Comparison of ENCODE assay signal across 13 cellular contexts in genomic region chr1:230781596-230781995, GRCh38. TPM values are rescaled to one million over a fixed set of nuclear protein-coding genes. Genes with fewer than 3 reads are reported as not detected.
A peak's percentile ranks its signal among the peaks of the same experiment; 100 is the strongest.
DNase-seq lines count a peak whose midpoint lies in the region; ATAC-seq and TF ChIP-seq lines count a peak whose summit lies in the region.
"Had no signal": no experiment of that assay in that cellular context is flagged by ENCODE, and none has a peak within 500 bp of the region (broad histone marks: within the 10 kb centered on the region; RNA-seq: fewer than 3 reads in every experiment).

No MANE protein-coding gene starts in this region.

- no peak for TF ChIP-seq POLR2A in GM18505 (IDR thresholded peaks at IDR 0.05; ENCODE audit: borderline replicate concordance, extremely low read depth, insufficient read depth, insufficient read length)

- H3K4me3 ChIP-seq in fibroblast of mammary gland (ENCODE audit: control insufficient read depth, low read depth, low read length), result no peak overlapping the region

- no peak for TF ChIP-seq CTCF in GM20000 (IDR thresholded peaks at IDR 0.05; ENCODE audit: extremely low read depth, missing control alignments)
- TF ChIP-seq CTCF in fibroblast of mammary gland (conservative IDR thresholded peaks at IDR 0.05; ENCODE audit: control insufficient read depth, insufficient read depth, low read depth, low read length), result no peak

- DNase-seq in GM20000 (ENCODE audit: low spot score), result peak; percentile 59
- peak; percentile 22 for DNase-seq in fibroblast of mammary gland (ENCODE audit: low read depth)
- no peak for DNase-seq in dermis blood vessel endothelial cell
- no peak for DNase-seq in activated CD8-positive, alpha-beta memory T cell treated with anti-CD3 and anti-CD28 coated beads, Interleukin-2, amount 50 U/mL, for 4 hours
- no peak for DNase-seq in cerebellar cortex (ENCODE audit: low spot score)
- DNase-seq: activated naive CD8-positive, alpha-beta T cell treated with anti-CD3 and anti-CD28 coated beads for 36 hours; CD4-positive, CD25-positive, alpha-beta regulatory T cell; NCI-H510A; small intestine had no signal

- ATAC-seq in GM18505 (IDR thresholded peaks at IDR 0.05; ENCODE audit: unreplicated experiment), result peak; percentile 61
- peak; percentile 97 for ATAC-seq in HG03442 (IDR thresholded peaks at IDR 0.05; ENCODE audit: unreplicated experiment)
- ATAC-seq: esophagus mucosa had no signal

RNA-seq across cellular contexts. Expression of gene CAPN9, which starts 34.4 kb away (rescaled TPM):
- total RNA-seq in dermis blood vessel endothelial cell, result not detected in 2 replicates
- total RNA-seq: activated CD8-positive, alpha-beta memory T cell treated with anti-CD3 and anti-CD28 coated beads for 36 hours; activated naive CD8-positive, alpha-beta T cell treated with anti-CD3 and anti-CD28 coated beads for 36 hours; CD4-positive, CD25-positive, alpha-beta regulatory T cell; esophagus mucosa had no signal

Comparison
In these comparisons a context has a peak if more than half of its experiments do, and no peak if none do; other contexts are left out.
1. DNase-seq: peak in GM20000 (single experiment) and fibroblast of mammary gland (single experiment); none in dermis blood vessel endothelial cell (single experiment), activated CD8-positive, alpha-beta memory T cell treated with anti-CD3 and anti-CD28 coated beads, Interleukin-2, amount 50 U/mL, for 4 hours (single experiment) and cerebellar cortex (single experiment).